1 cellular context compared by ENCODE assay signal in the genomic region with DNA sequence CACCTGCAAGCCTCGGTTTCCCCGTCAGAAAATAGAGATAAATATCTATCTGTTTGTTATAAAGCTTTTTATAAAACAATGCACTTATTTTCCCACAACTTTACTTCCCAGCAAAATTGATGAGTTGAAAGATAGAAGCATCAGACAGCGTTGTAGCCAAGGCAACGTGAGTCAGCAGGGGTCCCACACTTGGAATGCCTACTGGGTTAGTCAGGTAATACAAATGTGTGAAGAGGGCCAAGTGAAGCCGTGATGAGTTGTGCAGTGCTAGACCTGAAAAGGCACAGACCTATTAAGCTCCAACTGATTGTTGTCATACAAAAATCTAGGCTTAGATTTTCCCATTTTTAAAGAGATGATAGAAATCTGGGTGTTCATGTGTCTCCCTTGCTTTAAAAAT.
TF ChIP-seq lines count a peak whose summit lies in the region.

No MANE protein-coding gene starts in this region.

TF ChIP-seq in H1, 55 proteins besides CTCF, POLR2A, EP300 and RAD21:
- TF ChIP-seq TEAD4 (IDR thresholded peaks at IDR 0.05; ENCODE audit: low read depth, low read length) (0 out of 2 replicates have a peak, but pooled peaks have one; percentile 40), ASH2L (IDR thresholded peaks at IDR 0.05; ENCODE audit: low read length) (no peak)
